In the genomic region with DNA sequence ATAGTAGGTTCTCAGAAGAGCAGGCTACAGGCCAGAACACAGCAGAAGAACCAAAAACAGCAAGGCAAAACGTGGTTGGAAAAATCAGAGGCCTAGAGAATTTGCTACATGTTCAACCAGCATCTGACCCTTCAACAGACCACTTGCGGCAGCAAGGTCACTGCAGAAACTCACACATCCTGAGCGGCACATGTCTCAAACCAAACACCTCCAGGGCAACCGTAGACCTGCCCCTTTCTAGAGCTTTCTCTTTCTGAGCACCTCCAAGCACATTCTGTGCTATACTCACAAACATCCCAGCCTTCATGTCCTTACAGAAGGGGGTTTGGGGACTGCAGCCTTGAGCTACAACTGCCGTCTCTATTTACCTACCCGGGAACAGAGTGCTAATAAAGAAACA, we compare ENCODE assay signal across 19 cellular contexts. TPM values are rescaled to one million over a fixed set of nuclear protein-coding genes. Genes with fewer than 3 reads are reported as not detected.
DNase-seq lines count a peak whose midpoint lies in the region; ATAC-seq, FAIRE-seq and TF ChIP-seq lines count a peak whose summit lies in the region.
"Had no signal": no experiment of that assay in that cellular context is flagged by ENCODE, and none has a peak within 500 bp of the region (broad histone marks: within the 10 kb centered on the region; RNA-seq: fewer than 3 reads in every experiment).

No MANE protein-coding gene starts in this region.

- H3K79me2 ChIP-seq in GM12878 (ENCODE audit: control insufficient read depth, insufficient read depth, low read length): peaks cover 86% of the 10 kb centered on the region

- peak overlapping the region in 1 of 9 donors; percentile 36 for H3K27ac Mint-ChIP-seq in naive thymus-derived CD4-positive, alpha-beta T cell
- H3K27ac Mint-ChIP-seq in osteocyte (ENCODE audit: unreplicated experiment): no peak overlapping the region

- FAIRE-seq in GM18507 (lab: Jason Lieb, UNC) (peak; percentile 26), GM12878 (lab: Jason Lieb, UNC) (no peak)

- no peak overlapping the region for H3K4me3 ChIP-seq in GM12878
- H3K4me3 ChIP-seq in naive thymus-derived CD4-positive, alpha-beta T cell (ENCODE audit: low read length): no peak overlapping the region
- H3K4me3 ChIP-seq: BLaER1 treated with 17β-estradiol and CSF1 and Interleukin-3, amounts not matched to agents 10 nM and 100 nM; GM23248; MG63 had no signal

- no peaks in the 10 kb centered on the region for H3K27me3 ChIP-seq in GM12878 (replicated peaks in 1 of 2; ENCODE audit: control insufficient read depth in 2 of 2, insufficient read depth in 2 of 2, low read length in 1 of 2)
- H3K27me3 ChIP-seq in naive thymus-derived CD4-positive, alpha-beta T cell (ENCODE audit: control insufficient read depth in 2 of 2, insufficient read depth in 2 of 2, low read length in 2 of 2): no peaks in the 10 kb centered on the region
- H3K27me3 ChIP-seq: BLaER1 treated with 17β-estradiol and CSF1 and Interleukin-3, amounts not matched to agents 10 nM and 100 nM; MG63 had no signal

- H3K9ac ChIP-seq in GM12878 (ENCODE audit: control insufficient read depth, insufficient read depth, low read length): no peak overlapping the region
- H3K9ac ChIP-seq: BLaER1 treated with 17β-estradiol and CSF1 and Interleukin-3, amounts not matched to agents 10 nM and 100 nM; GM23248 had no signal

- no peak overlapping the region for H2AFZ ChIP-seq in GM12878 (ENCODE audit: control insufficient read depth, low read depth, low read length)
- H2AFZ ChIP-seq: GM23248 had no signal

- peak; percentile 20 for DNase-seq in NK-92 treated with Interleukin-12 subunit alpha and Interleukin-12 subunit beta, amount 100 ng/mL, for 24 hours (lab: John Stamatoyannopoulos, UW)
- DNase-seq in NK-92 (lab: John Stamatoyannopoulos, UW; ENCODE audit: unreplicated experiment) (no peak), GM18507 (ENCODE audit: extremely low spot score, insufficient read length, low read depth) (no peak), GM12878 (ENCODE audit: low read depth, low spot score) (no peak), KG1 (lab: John Stamatoyannopoulos, UW) (no peak), GOT3 (lab: John Stamatoyannopoulos, UW) (no peak), osteocyte (ENCODE audit: extremely low spot score, unreplicated experiment) (no peak)
- DNase-seq in naive thymus-derived CD4-positive, alpha-beta T cell: no peak
- DNase-seq: Caco-2, DMS53, GM23248, MG63, NCI-H1105 treated with DMSO at 0.1 percent for 48 hours, NCI-H187, NCI-H446, Right ventricle myocardium superior had no signal

- H3K4me2 ChIP-seq in GM12878 (ENCODE audit: control insufficient read depth, insufficient read depth): no peak overlapping the region
- H3K4me2 ChIP-seq: BLaER1 treated with 17β-estradiol and CSF1 and Interleukin-3, amounts not matched to agents 10 nM and 100 nM had no signal

- H3K27ac ChIP-seq in GM12878 (ENCODE audit: control insufficient read depth, insufficient read depth): peak overlapping the region; percentile 99; the same call in 1 of the 2 replicates
- H3K27ac ChIP-seq in naive thymus-derived CD4-positive, alpha-beta T cell (ENCODE audit: low read depth, low read length): no peak overlapping the region
- H3K27ac ChIP-seq: 22Rv1; BLaER1 treated with 17β-estradiol and CSF1 and Interleukin-3, amounts not matched to agents 10 nM and 100 nM; GM23248 had no signal

- CTCF ChIA-PET in GM12878 (lab: Yijun Ruan, JAX): interaction anchor here (1.0 to 2.2 kb wide), 5 partner anchors 10 to 97 kb away, joined by 3 to 7 read pairs (median 3); no protein-coding TSS in a partner anchor
- CTCF ChIA-PET in naive thymus-derived CD4-positive, alpha-beta T cell (lab: Charles Lee): no interaction called here

- no peak for TF ChIP-seq RAD21 in GM12878 (IDR thresholded peaks at IDR 0.05; ENCODE audit: insufficient read depth, low read depth, low read length)

- POLR2A ChIA-PET in GM12878 (lab: Charles Lee): interaction anchor here (0.5 to 2.2 kb wide), 3 partner anchors 18 to 51 kb away, joined by 3 to 6 read pairs (median 5); no protein-coding TSS in a partner anchor
- POLR2A ChIA-PET in naive thymus-derived CD4-positive, alpha-beta T cell (lab: Charles Lee): no interaction called here

- no peak for TF ChIP-seq EP300 in GM12878 (IDR thresholded peaks at IDR 0.05; ENCODE audit: borderline replicate concordance in 1 of 2, control insufficient read depth in 1 of 2, low read depth in 2 of 2, low read length in 2 of 2)

- H3K4me3 Mint-ChIP-seq in naive thymus-derived CD4-positive, alpha-beta T cell: peak overlapping the region in 2 of 10 donors; percentile 3 to 33
- no peak overlapping the region for H3K4me3 Mint-ChIP-seq in osteocyte (ENCODE audit: unreplicated experiment)

- WGBS in GM12878 (ENCODE audit: insufficient coverage, insufficient replicate concordance, low lambda C conversion rate, missing lambda C conversion rate): 95% methylated on average over 6 of the region's 6 CpGs

- TF ChIP-seq POLR2A in GM12878 (IDR thresholded peaks at IDR 0.05; ENCODE audit: low read depth, low read length): no peak

- TF ChIP-seq CTCF in GM12878 (IDR thresholded peaks at IDR 0.05 in 2 of 3, conservative IDR thresholded peaks at IDR 0.05 in 1 of 3; ENCODE audit: control insufficient read depth in 2 of 3, extremely low read depth in 1 of 3, insufficient read depth in 1 of 3, low read depth in 3 of 3, low read length in 3 of 3) (no peak), osteocyte (IDR thresholded peaks at IDR 0.05) (no peak)

- RAD21 ChIA-PET in GM12878 (lab: Charles Lee; ENCODE audit: unreplicated experiment): interaction anchor here (1.3 to 2.3 kb wide), 3 partner anchors 9 to 78 kb away, joined by 4 to 11 read pairs (median 4); no protein-coding TSS in a partner anchor

- H3K4me1 Mint-ChIP-seq in naive thymus-derived CD4-positive, alpha-beta T cell: peaks cover 8 to 63% (median 45%) of the 10 kb centered on the region in 7 donors
- no peaks in the 10 kb centered on the region for H3K4me1 Mint-ChIP-seq in osteocyte (ENCODE audit: unreplicated experiment)

- in situ Hi-C loops in GM12878 (cut with MboI): no loop called here

- ATAC-seq in GM12878: no peak
- peak; percentile 24 for ATAC-seq in naive thymus-derived CD4-positive, alpha-beta T cell
- ATAC-seq: Panc1 had no signal

- H3K27me3 Mint-ChIP-seq in naive thymus-derived CD4-positive, alpha-beta T cell: no peaks in the 10 kb centered on the region
- H3K27me3 Mint-ChIP-seq in osteocyte (ENCODE audit: unreplicated experiment): no peaks in the 10 kb centered on the region

- SMC1A ChIA-PET in GM12878 (lab: Charles Lee; ENCODE audit: uncharacterized antibody, unreplicated experiment): interaction anchor here (0.9 to 3.2 kb wide), 10 partner anchors 9 to 104 kb away, joined by 3 to 24 read pairs (median 6); no protein-coding TSS in a partner anchor

- peaks cover 0 to 15% (median 0%) of the 10 kb centered on the region in 5 donors for H3K36me3 Mint-ChIP-seq in naive thymus-derived CD4-positive, alpha-beta T cell
- no peaks in the 10 kb centered on the region for H3K36me3 Mint-ChIP-seq in osteocyte (ENCODE audit: unreplicated experiment)

- H4K20me1 ChIP-seq in GM12878 (ENCODE audit: control insufficient read depth, insufficient read depth): no peaks in the 10 kb centered on the region

- peaks cover 0 to 2% of the 10 kb centered on the region in 2 experiments; a peak in 2 of 4 replicates for H3K36me3 ChIP-seq in GM12878 (ENCODE audit: control insufficient read depth in 2 of 2, insufficient read depth in 2 of 2, low read length in 1 of 2)
- H3K36me3 ChIP-seq in naive thymus-derived CD4-positive, alpha-beta T cell (ENCODE audit: control insufficient read depth in 2 of 3, insufficient read depth in 3 of 3, low read length in 3 of 3): no peaks in the 10 kb centered on the region
- H3K36me3 ChIP-seq: BLaER1 treated with 17β-estradiol and CSF1 and Interleukin-3, amounts not matched to agents 10 nM and 100 nM; MG63 had no signal

- H3K9me3 Mint-ChIP-seq in naive thymus-derived CD4-positive, alpha-beta T cell: peaks cover 0 to 6% (median 0%) of the 10 kb centered on the region in 11 donors
- H3K9me3 Mint-ChIP-seq in osteocyte (ENCODE audit: unreplicated experiment): no peaks in the 10 kb centered on the region

- no TSS peak for BruUV-seq in GM12878 (replicated peaks; lab: Mats Ljungman, UMichigan)

- H3K4me1 ChIP-seq in GM12878 (ENCODE audit: control insufficient read depth, insufficient read depth, low read length): peaks cover 52% of the 10 kb centered on the region
- H3K4me1 ChIP-seq in naive thymus-derived CD4-positive, alpha-beta T cell (ENCODE audit: control insufficient read depth in 2 of 2, insufficient read depth in 2 of 2, low read length in 2 of 2): peaks cover 4 to 46% of the 10 kb centered on the region in 2 donors
- H3K4me1 ChIP-seq: Caco-2 had no signal

- intact Hi-C loops in GM12878 (cut with micrococcal nuclease; ENCODE audit: unreplicated experiment): no loop called here
- intact Hi-C loops in naive thymus-derived CD4-positive, alpha-beta T cell (cut with micrococcal nuclease): no loop called here

- peaks cover 11% of the 10 kb centered on the region for H3K9me3 ChIP-seq in GM12878 (replicated peaks; ENCODE audit: control insufficient read depth, insufficient read depth, low read length)
- H3K9me3 ChIP-seq in naive thymus-derived CD4-positive, alpha-beta T cell (ENCODE audit: control insufficient read depth in 2 of 3, low read length in 3 of 3): no peaks in the 10 kb centered on the region
- H3K9me3 ChIP-seq: Caco-2, MG63 had no signal

TF ChIP-seq in GM12878, 131 proteins besides CTCF, POLR2A, EP300 and RAD21 (continues in another document):
- TF ChIP-seq ZNF24 (IDR thresholded peaks at IDR 0.05): no peak

RNA-seq across cellular contexts. Expression of gene GFOD1, which starts 52.6 kb away (rescaled TPM):
- 121 and 123 TPM in 2 replicates for total RNA-seq in GM12878 (2013; cell fraction: nucleolus; rRNA removed)
- total RNA-seq in GM12878 (2014; rRNA removed) (16.3 and 16.8 TPM in 2 replicates), GM12878 (2014; rRNA removed; fragmentation: Illumina TruSeq; extraction: Trizol) (14.6 and 15.1 TPM in 2 replicates), GM12878 (2021) (18.0 and 20.6 TPM in 2 replicates), osteocyte (0.65 and 0.89 TPM in 2 replicates)
- 5.7 TPM for polyA plus RNA-seq in GM12878 (2011; ENCODE audit: low read depth)
- polyA plus RNA-seq in GM12878 (2011; rRNA removed) (40.1 and 41.4 TPM in 2 replicates), GM12878 (2014; fragmentation: Illumina TruSeq; extraction: Trizol) (9.8 and 10.2 TPM in 2 replicates), GM12878 (2014; fragmentation: Nextera tagmentation; extraction: Ambion mirVana) (1 to 10 TPM; 6.5 to 7.9 TPM), GM12878 (2014; rRNA removed) (14.8 and 16.1 TPM in 2 replicates), GM12878 (2016; fragmentation: Nextera tagmentation; extraction: Ambion mirVana) (10 to 100 TPM; 16.9 to 22.8 TPM)
- 32.8 and 36.8 TPM in 2 replicates for polyA plus RNA-seq in GM12878 (2011; cell fraction: cytosol; rRNA removed)
- 40.6 and 41.7 TPM in 2 replicates for polyA plus RNA-seq in GM12878 (2011; cell fraction: nucleus; rRNA removed)
- polyA plus RNA-seq in GM12878 (2012): 8.8 and 11.5 TPM in 2 replicates
- 70.4 and 77.3 TPM in 2 replicates for polyA minus RNA-seq in GM12878 (2011; rRNA and poly(A)+ RNA removed)
- polyA minus RNA-seq in GM12878 (2011; cell fraction: cytosol; rRNA and poly(A)+ RNA removed): 22.9 and 27.3 TPM in 2 replicates
- 48.8 and 86.5 TPM in 2 replicates for polyA minus RNA-seq in GM12878 (2011; cell fraction: nucleus; rRNA and poly(A)+ RNA removed)
- total RNA-seq in naive thymus-derived CD4-positive, alpha-beta T cell: 10 to 100 TPM in 1 of 5 experiments, 1 to 10 TPM in 2, under 1 TPM in 2; 0.73 to 10.8 (median 2.0) TPM
- under 1 TPM in 1 of 2 donors, not detected in 1; 0.24 TPM for polyA plus RNA-seq in naive thymus-derived CD4-positive, alpha-beta T cell
